8 cellular contexts compared by ENCODE assay signal in genomic region chr5:69493235-69493925, GRCh38. TPM values are rescaled to one million over a fixed set of nuclear protein-coding genes. Genes with fewer than 3 reads are reported as not detected.
DNase-seq lines count a peak whose midpoint lies in the region; ATAC-seq and TF ChIP-seq lines count a peak whose summit lies in the region.

No MANE protein-coding gene starts in this region.

- H3K9me3 ChIP-seq in cardiac muscle cell (ENCODE audit: low read depth) = no peaks in the 10 kb centered on the region
- H3K9me3 ChIP-seq in body of pancreas = no peaks in the 10 kb centered on the region

- H3K27me3 ChIP-seq in cardiac muscle cell (peaks cover 70% of the 10 kb centered on the region), body of pancreas (no peaks in the 10 kb centered on the region)

- peaks cover 7% of the 10 kb centered on the region for H3K4me1 ChIP-seq in cardiac muscle cell (ENCODE audit: low read depth)
- peaks cover 71% of the 10 kb centered on the region for H3K4me1 ChIP-seq in body of pancreas

- TF ChIP-seq CTCF in cardiac muscle cell (IDR thresholded peaks at IDR 0.05; ENCODE audit: low read depth, low read length) (no peak), body of pancreas (IDR thresholded peaks at IDR 0.05) (no peak)

- no peaks in the 10 kb centered on the region for H3K36me3 ChIP-seq in cardiac muscle cell
- no peaks in the 10 kb centered on the region for H3K36me3 ChIP-seq in body of pancreas (replicated peaks in 1 of 2; ENCODE audit: insufficient read depth in 1 of 2, low read depth in 2 of 2)

- ATAC-seq in body of pancreas = peak; percentile 36

- WGBS in body of pancreas, 2 donors = 0% methylated on average over 57 of the region's 64 CpGs; no CpG with 5 or more reads in 1 of the 2 donors

- intact Hi-C loops in cardiac septum (cut with DNase I) = no loop called here
- intact Hi-C loops in body of pancreas (cut with DNase I) = no loop called here

- peak in 1 of 3 donors; percentile 26 for TF ChIP-seq POLR2A in body of pancreas (IDR thresholded peaks at IDR 0.05)

- H3K27ac ChIP-seq in cardiac muscle cell (no peak overlapping the region), body of pancreas (peak overlapping the region; percentile 99)

- peak overlapping the region; percentile 79 for H3K4me3 ChIP-seq in cardiac muscle cell
- H3K4me3 ChIP-seq in body of pancreas = peak overlapping the region; percentile 54 to 84

- DNase-seq in cardiac muscle cell (ENCODE audit: low read depth in 1 of 2, low spot score in 1 of 2) (peak; percentile 30 to 39), cardiac septum (ENCODE audit: low spot score) (no peak), NCI-H1105 (lab: John Stamatoyannopoulos, UW) (peak; percentile 20), body of pancreas (peak; percentile 59 to 67 (median 60)), islet precursor cell (peak; percentile 74), amniotic stem cell (lab: John Stamatoyannopoulos, UW) (no peak), NCI-H1092 treated with DMSO at 0.1 percent for 48 hours (lab: John Stamatoyannopoulos, UW) (no peak)
- DNase-seq in stimulated activated CD4-positive, alpha-beta T cell treated with anti-CD3 and anti-CD28 coated beads, Interleukin-15, amount 100 ng/mL, for 24 hours = peak; percentile 47

RNA-seq across cellular contexts. Expression of gene OCLN, which starts 0.8 kb away (rescaled TPM):
- total RNA-seq in cardiac muscle cell = 4.1 and 5.6 TPM in 2 replicates
- 4.0 and 4.4 TPM in 2 replicates for polyA plus RNA-seq in cardiac muscle cell
- 0.51 TPM for total RNA-seq in cardiac septum
- 10 to 100 TPM; 23.1 to 63.6 TPM for total RNA-seq in body of pancreas

Comparison
In these comparisons a context has a peak if more than half of its experiments do, and no peak if none do; other contexts are left out.
1. DNase-seq: peak in cardiac muscle cell (2 of 2), NCI-H1105 (single experiment), body of pancreas (4 of 4), islet precursor cell (single experiment) and stimulated activated CD4-positive, alpha-beta T cell treated with anti-CD3 and anti-CD28 coated beads, Interleukin-15, amount 100 ng/mL, for 24 hours (single experiment); none in cardiac septum (single experiment), amniotic stem cell (single experiment) and NCI-H1092 treated with DMSO at 0.1 percent for 48 hours (single experiment).